ENCODE assay signal across 8 cellular contexts in the genomic region with DNA sequence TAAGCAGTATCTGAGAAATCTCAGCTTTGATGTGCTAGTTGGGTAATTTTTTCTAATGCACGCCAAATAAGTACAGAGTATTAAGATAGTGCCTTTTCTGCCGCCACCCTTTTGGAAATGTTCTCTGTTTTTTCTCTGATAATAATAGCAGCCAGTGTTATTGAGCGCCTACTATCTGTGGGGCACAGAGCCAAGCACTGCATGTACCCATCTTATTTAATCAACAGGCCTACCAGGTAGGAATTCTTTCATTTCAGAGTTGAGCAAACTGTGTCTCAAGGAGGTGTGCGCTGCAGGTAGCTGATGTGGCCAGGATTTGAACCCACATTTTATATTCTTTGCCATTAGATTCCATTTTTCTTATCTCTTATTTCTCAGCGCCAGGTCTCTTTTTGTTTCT.
A peak's percentile ranks its signal among the peaks of the same experiment; 100 is the strongest.
DNase-seq lines count a peak whose midpoint lies in the region; TF ChIP-seq lines count a peak whose summit lies in the region.

No MANE protein-coding gene starts in this region.

- H4K20me1 ChIP-seq in BLaER1 (peaks cover 94% of the 10 kb centered on the region), MM.1S (ENCODE audit: insufficient read depth, low read length) (peaks cover 2% of the 10 kb centered on the region; the same call in 1 of the 2 replicates)

- H3K36me3 ChIP-seq in BLaER1 (peaks cover 53% of the 10 kb centered on the region), MM.1S (replicated peaks; ENCODE audit: insufficient read depth, low read length) (peaks cover 5% of the 10 kb centered on the region; the same call in 1 of the 2 replicates), muscle layer of duodenum (ENCODE audit: control insufficient read depth in 1 of 2, insufficient read depth in 2 of 2, low read length in 2 of 2) (peaks cover 19 to 35% of the 10 kb centered on the region in 2 donors)

- H3K9me3 ChIP-seq in BLaER1 = no peaks in the 10 kb centered on the region
- no peaks in the 10 kb centered on the region for H3K9me3 ChIP-seq in MM.1S (replicated peaks; ENCODE audit: insufficient read depth, low read length)
- no peaks in the 10 kb centered on the region for H3K9me3 ChIP-seq in muscle layer of duodenum (ENCODE audit: control insufficient read depth in 1 of 2, low read length in 2 of 2)

- no peaks in the 10 kb centered on the region for H3K27me3 ChIP-seq in BLaER1
- H3K27me3 ChIP-seq in MM.1S (replicated peaks; ENCODE audit: insufficient read depth, low read length) = no peaks in the 10 kb centered on the region
- H3K27me3 ChIP-seq in muscle layer of duodenum (ENCODE audit: low read depth, low read length) = no peaks in the 10 kb centered on the region

- peak overlapping the region; percentile 98 for H3K4me2 ChIP-seq in BLaER1
- peak overlapping the region; percentile 55 for H3K4me2 ChIP-seq in MM.1S (ENCODE audit: low read depth, low read length)

- H3F3A ChIP-seq in MM.1S (ENCODE audit: insufficient read depth, low read length) = peaks cover 41% of the 10 kb centered on the region

- H3K9ac ChIP-seq in BLaER1 = peak overlapping the region; percentile 99
- peak overlapping the region; percentile 85; the same call in 1 of the 2 replicates for H3K9ac ChIP-seq in MM.1S (ENCODE audit: low read length)

- no peak overlapping the region for H2AFZ ChIP-seq in MM.1S (ENCODE audit: low read length)

- peak overlapping the region; percentile 98 for H3K27ac ChIP-seq in BLaER1
- H3K27ac ChIP-seq in MM.1S (ENCODE audit: low read length) = peak overlapping the region; percentile 87; the same call in 1 of the 2 replicates
- H3K27ac ChIP-seq in muscle layer of duodenum (ENCODE audit: low read length) = peak overlapping the region; percentile 93

- peaks cover 81% of the 10 kb centered on the region for H3K4me1 ChIP-seq in BLaER1
- peaks cover 27% of the 10 kb centered on the region for H3K4me1 ChIP-seq in MM.1S (ENCODE audit: low read length)
- peaks cover 22 to 40% of the 10 kb centered on the region in 2 donors for H3K4me1 ChIP-seq in muscle layer of duodenum (ENCODE audit: control insufficient read depth in 1 of 2, insufficient read depth in 2 of 2, low read length in 2 of 2)

- no peak for DNase-seq in MM.1S
- DNase-seq in choroid plexus epithelial cell (ENCODE audit: low read depth) = peak; percentile 31
- no peak for DNase-seq in SKM-1 (lab: John Stamatoyannopoulos, UW; ENCODE audit: unreplicated experiment)
- DNase-seq in NCI-H226 = no peak
- DNase-seq in LoVo (ENCODE audit: low spot score) = no peak
- no peak for DNase-seq in medulla oblongata (ENCODE audit: extremely low spot score)

- H3K79me2 ChIP-seq in MM.1S (ENCODE audit: low read length) = peaks cover 85% of the 10 kb centered on the region

- H3K9me2 ChIP-seq in MM.1S (replicated peaks; ENCODE audit: insufficient read depth, low read length) = no peaks in the 10 kb centered on the region

- TF ChIP-seq CTCF in MM.1S (IDR thresholded peaks at IDR 0.05; ENCODE audit: low read length) = no peak
- TF ChIP-seq CTCF in choroid plexus epithelial cell (conservative IDR thresholded peaks at IDR 0.05; ENCODE audit: low read depth, low read length) = peak; percentile 30

- H3K4me3 ChIP-seq in BLaER1 = peak overlapping the region; percentile 98
- H3K4me3 ChIP-seq in MM.1S (ENCODE audit: low read length) = peak overlapping the region; percentile 75
- peak overlapping the region; percentile 82 for H3K4me3 ChIP-seq in choroid plexus epithelial cell (ENCODE audit: low read depth, low read length)
- H3K4me3 ChIP-seq in muscle layer of duodenum (ENCODE audit: low read depth in 1 of 2, low read length in 2 of 2) = peak overlapping the region; percentile 83 to 98
